In the genomic region with DNA sequence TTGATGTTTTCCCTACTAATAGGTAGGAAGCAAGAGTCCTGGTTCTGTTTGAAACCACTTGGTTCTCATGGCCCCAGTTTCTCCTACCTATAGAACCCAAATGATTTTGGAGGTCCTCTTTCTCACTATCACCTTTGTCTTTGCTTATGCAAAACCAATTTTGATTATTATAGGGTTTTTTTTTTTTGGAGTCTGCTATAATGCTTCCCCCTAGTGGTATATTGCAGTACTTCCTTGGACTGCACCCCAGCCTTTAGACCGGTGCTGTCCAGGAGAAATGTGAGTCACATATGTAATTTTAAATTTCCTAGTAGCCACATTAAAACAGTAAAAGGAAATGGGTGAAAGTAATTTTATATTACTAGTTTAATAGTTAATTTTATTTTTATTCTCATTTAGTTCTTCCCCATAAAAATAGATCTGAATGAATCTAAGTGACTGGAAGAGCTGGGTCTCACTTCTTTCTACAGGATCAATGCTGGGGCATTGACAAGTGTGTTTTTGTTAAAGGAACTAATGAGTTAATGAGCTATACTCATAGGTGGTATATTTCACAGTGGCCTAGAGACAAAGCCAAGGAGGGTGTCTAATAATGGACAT, we compare ENCODE assay signal across 9 cellular contexts. TPM values are rescaled to one million over a fixed set of nuclear protein-coding genes. Genes with fewer than 3 reads are reported as not detected.
DNase-seq lines count a peak whose midpoint lies in the region; ATAC-seq and TF ChIP-seq lines count a peak whose summit lies in the region.
"Had no signal": no experiment of that assay in that cellular context is flagged by ENCODE, and none has a peak within 500 bp of the region (broad histone marks: within the 10 kb centered on the region; RNA-seq: fewer than 3 reads in every experiment).

No MANE protein-coding gene starts in this region.

- CTCF ChIA-PET in Calu3 (lab: Charles Lee), result interaction anchor here (0.7 to 2.6 kb wide), 4 partner anchors 71 to 176 kb away, joined by 3 to 20 read pairs (median 4); no protein-coding TSS in a partner anchor
- CTCF ChIA-PET in MCF 10A (lab: Yijun Ruan, JAX), result interaction anchor here (0.6 to 13.0 kb wide), 87 partner anchors 9 to 1759 kb away, joined by 3 to 297 read pairs (median 9); partner anchors contain the start of genes DYRK3, EIF2D, FCAMR and FCMR

- H3K9me3 Mint-ChIP-seq in Calu3 (ENCODE audit: low read depth, unreplicated experiment) (no peaks in the 10 kb centered on the region), MCF 10A (ENCODE audit: unreplicated experiment) (no peaks in the 10 kb centered on the region)

- intact Hi-C loops in Calu3 (cut with micrococcal nuclease; ENCODE audit: unreplicated experiment), result loop anchor here (1.0 to 2.0 kb wide), 2 partner anchors 46 to 166 kb away; partner anchors contain the start of gene IL20
- intact Hi-C loops in MCF 10A (cut with micrococcal nuclease), result loop anchor here (1.0 to 10.0 kb wide), 6 partner anchors 46 to 494 kb away; partner anchors contain the start of genes IL20, MAPKAPK2, PFKFB2 and YOD1
- intact Hi-C loops in lower leg skin (cut with DNase I; ENCODE audit: low total_unique reads), result loop anchor here (10.0 kb wide), 3 partner anchors 186 to 426 kb away; no protein-coding TSS in a partner anchor

- TF ChIP-seq POLR2A in upper lobe of left lung (IDR thresholded peaks at IDR 0.05) (no peak), lower leg skin (IDR thresholded peaks at IDR 0.05) (no peak)

- H3K4me1 ChIP-seq in HAP-1 (no peaks in the 10 kb centered on the region), upper lobe of left lung (peaks cover 19 to 22% (median 19%) of the 10 kb centered on the region in 4 donors)

- no peak overlapping the region for H3K27ac Mint-ChIP-seq in Calu3 (ENCODE audit: unreplicated experiment)
- no peak overlapping the region for H3K27ac Mint-ChIP-seq in MCF 10A (ENCODE audit: low read depth, unreplicated experiment)

- H3K36me3 Mint-ChIP-seq in Calu3 (ENCODE audit: insufficient read depth, unreplicated experiment) (peaks cover 9% of the 10 kb centered on the region), MCF 10A (ENCODE audit: insufficient read depth, unreplicated experiment) (no peaks in the 10 kb centered on the region)

- peaks cover 18% of the 10 kb centered on the region for H3K27me3 Mint-ChIP-seq in Calu3 (ENCODE audit: unreplicated experiment)
- peaks cover 38% of the 10 kb centered on the region for H3K27me3 Mint-ChIP-seq in MCF 10A (ENCODE audit: insufficient read depth, unreplicated experiment)

- peaks cover 11% of the 10 kb centered on the region for H3K27me3 ChIP-seq in HAP-1 (ENCODE audit: low read depth)
- peaks cover 0 to 8% (median 0%) of the 10 kb centered on the region in 4 donors for H3K27me3 ChIP-seq in upper lobe of left lung

- H3K4me1 Mint-ChIP-seq in Calu3 (ENCODE audit: low read depth, unreplicated experiment) (peaks cover 28% of the 10 kb centered on the region), MCF 10A (ENCODE audit: insufficient read depth, unreplicated experiment) (peaks cover 31% of the 10 kb centered on the region)

- TF ChIP-seq CTCF in Calu3 (IDR thresholded peaks at IDR 0.05; ENCODE audit: unreplicated experiment) (peak; percentile 85), MCF 10A (IDR thresholded peaks at IDR 0.05; ENCODE audit: unreplicated experiment) (peak; percentile 97), upper lobe of left lung (IDR thresholded peaks at IDR 0.05) (peak; percentile 61 to 89 (median 67)), lower leg skin (IDR thresholded peaks at IDR 0.05) (no peak)

- TF ChIP-seq EP300 in upper lobe of left lung (IDR thresholded peaks at IDR 0.05), result no peak

- DNase-seq in Calu3 (peak; percentile 64), HAP-1 (ENCODE audit: low spot score in 2 of 2) (peak; percentile 15 to 40), NCI-H748 treated with DMSO at 0.1 percent for 48 hours (lab: John Stamatoyannopoulos, UW) (peak; percentile 2), MCF 10A (ENCODE audit: unreplicated experiment) (peak; percentile 91), left kidney (ENCODE audit: low read depth, low spot score) (peak; percentile 68), upper lobe of left lung (peak in 1 of 2 donors; percentile 38), lower leg skin (ENCODE audit: low spot score in 2 of 2) (no peak)

- H3K36me3 ChIP-seq in HAP-1 (replicated peaks), result no peaks in the 10 kb centered on the region
- H3K36me3 ChIP-seq in upper lobe of left lung, result no peaks in the 10 kb centered on the region

- in situ Hi-C loops in HAP-1 (cut with MboI; ENCODE audit: low sequenced_read_pairs), result loop anchor here (5.0 to 10.0 kb wide), 2 partner anchors 184 to 436 kb away; partner anchors contain the start of gene IKBKE

- no peak overlapping the region for H3K27ac ChIP-seq in upper lobe of left lung

- H3K9me3 ChIP-seq in HAP-1 (no peaks in the 10 kb centered on the region), upper lobe of left lung (no peaks in the 10 kb centered on the region)

- BruUV-seq in Calu3 (replicated peaks; lab: Mats Ljungman, UMichigan) (no TSS peak), MCF 10A (replicated peaks; lab: Mats Ljungman, UMichigan) (no TSS peak)

- POLR2A ChIA-PET in MCF 10A (lab: Yijun Ruan, JAX), result interaction anchor here (0.6 to 2.6 kb wide), 14 partner anchors 16 to 299 kb away, joined by 3 to 20 read pairs (median 4); partner anchors contain the start of genes DYRK3, EIF2D and IL20

- H3K4me3 Mint-ChIP-seq in Calu3 (ENCODE audit: low read depth, unreplicated experiment) (no peak overlapping the region), MCF 10A (ENCODE audit: unreplicated experiment) (peak overlapping the region; percentile 68)

- peak; percentile 65 to 76 for ATAC-seq in upper lobe of left lung (ENCODE audit: low FRiP score in 2 of 2)
- no peak for ATAC-seq in HG02938 (IDR thresholded peaks at IDR 0.05; ENCODE audit: unreplicated experiment)

- H3K4me3 ChIP-seq in HAP-1 (no peak overlapping the region), upper lobe of left lung (no peak overlapping the region), lower leg skin (ENCODE audit: low read depth, poor library complexity, severe bottlenecking) (no peak overlapping the region)

- WGBS in upper lobe of left lung, 2 donors, result 5 to 7% methylated on average over 1 of the region's 1 CpG
- 0 to 2% methylated on average over 1 of the region's 1 CpG for WGBS in lower leg skin, 2 donors

RNA-seq across cellular contexts. Expression of gene FCMR, which starts 10.6 kb away (rescaled TPM):
- total RNA-seq in Calu3 (2022) (0.86 and 1.1 TPM in 2 replicates), MCF 10A (2022) (10.1 and 18.0 TPM in 2 replicates), upper lobe of left lung (10 to 100 TPM in 1 of 6 donors, 1 to 10 TPM in 5; 4.3 to 13.6 (median 7.2) TPM), lower leg skin (1 to 10 TPM in 2 of 4 donors, under 1 TPM in 1, not detected in 1; 0.34 to 1.4 (median 1.3) TPM)

RNA-seq across cellular contexts. Expression of gene IL24, which starts 13.9 kb away (rescaled TPM):
- total RNA-seq in Calu3 (2022) (not detected in 2 replicates), MCF 10A (2022) (0.58 and 1.1 TPM in 2 replicates), upper lobe of left lung (under 1 TPM in 1 of 6 donors, not detected in 5; 0.24 TPM), lower leg skin (not detected)

RNA-seq across cellular contexts. Expression of gene PIGR, which starts 35.1 kb away (rescaled TPM):
- 250 and 367 TPM in 2 replicates for total RNA-seq in Calu3 (2022)
- not detected in 2 replicates for total RNA-seq in MCF 10A (2022)
- 1,000 to 10,000 TPM in 1 of 6 donors, 100 to 1,000 TPM in 5; 396 to 1,034 (median 618) TPM for total RNA-seq in upper lobe of left lung
- 1 to 10 TPM in 2 of 4 donors, under 1 TPM in 1, not detected in 1; 0.55 to 4.7 (median 2.0) TPM for total RNA-seq in lower leg skin

RNA-seq across cellular contexts. Expression of gene IL20, which starts 45.7 kb away (rescaled TPM):
- total RNA-seq in Calu3 (2022), result not detected in 2 replicates
- total RNA-seq in MCF 10A (2022), result not detected in 2 replicates
- total RNA-seq in upper lobe of left lung, result not detected
- not detected for total RNA-seq in lower leg skin
- total RNA-seq: T-helper 1 cell treated with Interleukin-12 subunit alpha and Interleukin-12 subunit beta and Interleukin-4 antibody, amounts not matched to agents 30 ng/mL and 1 ng/mL, for 36 hours had no signal

RNA-seq across cellular contexts. Expression of gene FCAMR, which starts 59.1 kb away (rescaled TPM):
- not detected in 2 replicates for total RNA-seq in Calu3 (2022)
- total RNA-seq in MCF 10A (2022), result not detected in 2 replicates
- total RNA-seq in upper lobe of left lung, result 1 to 10 TPM in 1 of 6 donors, not detected in 5; 7.3 TPM
- not detected for total RNA-seq in lower leg skin

Comparison
In these comparisons a context has a peak if more than half of its experiments do, and no peak if none do; other contexts are left out.
1. DNase-seq: peak in Calu3 (single experiment), HAP-1 (2 of 2), NCI-H748 treated with DMSO at 0.1 percent for 48 hours (single experiment), MCF 10A (single experiment) and left kidney (single experiment); none in lower leg skin (0 of 2).
2. CTCF ChIP-seq: peak in Calu3 (single experiment), MCF 10A (single experiment) and upper lobe of left lung (6 of 6); none in lower leg skin (0 of 3).
3. RNA of gene PIGR, which starts 35.1 kb away (total RNA-seq): 396 to 1,034 TPM in upper lobe of left lung and 250 to 367 TPM in Calu3; 0.55 to 4.7 TPM in lower leg skin and not detected in MCF 10A; every median in the first group is over 10 times any median in the second.